In genomic region chr7:19663816-19664531, GRCh38 we compare ENCODE assay signal across 10 cellular contexts. TPM values are rescaled to one million over a fixed set of nuclear protein-coding genes. Genes with fewer than 3 reads are reported as not detected.
DNase-seq lines count a peak whose midpoint lies in the region; ATAC-seq and TF ChIP-seq lines count a peak whose summit lies in the region.
"Had no signal": no experiment of that assay in that cellular context is flagged by ENCODE, and none has a peak within 500 bp of the region (broad histone marks: within the 10 kb centered on the region; RNA-seq: fewer than 3 reads in every experiment).

No MANE protein-coding gene starts in this region.

- 0 out of 2 replicates have a peak overlapping the region, but pooled peaks have one; percentile 7 for H3K4me3 ChIP-seq in PC-9
- no peak overlapping the region for H3K4me3 ChIP-seq in testis

- peaks cover 10% of the 10 kb centered on the region; the same call in 1 of the 2 replicates for H3K4me1 ChIP-seq in PC-9 (replicated peaks; ENCODE audit: insufficient read depth)
- H3K4me1 ChIP-seq in testis = no peaks in the 10 kb centered on the region

- POLR2A ChIA-PET in PC-9 (lab: Charles Lee; ENCODE audit: unreplicated experiment) = no interaction called here

- H3K4me1 Mint-ChIP-seq in chondrocyte (ENCODE audit: low read depth) = peaks cover 3% of the 10 kb centered on the region

- peak overlapping the region; percentile 45 for H3K4me2 ChIP-seq in PC-9

- WGBS in testis, 2 donors = 41 to 55% methylated on average over 4 of the region's 4 CpGs

- no peaks in the 10 kb centered on the region for H4K20me1 ChIP-seq in PC-9 (ENCODE audit: insufficient read depth)

- H3K27me3 ChIP-seq in PC-9 (ENCODE audit: insufficient read depth, low read depth) (no peaks in the 10 kb centered on the region), testis (no peaks in the 10 kb centered on the region)

- peaks cover 4% of the 10 kb centered on the region for H3K9me3 Mint-ChIP-seq in chondrocyte (ENCODE audit: low read depth)
- H3K9me3 Mint-ChIP-seq: T-helper 1 cell treated with Interleukin-12 subunit alpha and Interleukin-12 subunit beta and Interleukin-4 antibody, amounts not matched to agents 30 μg/mL and 1 μg/mL, for 36 hours had no signal

- H2AFZ ChIP-seq in PC-9 = no peak overlapping the region

- H3K27ac ChIP-seq in PC-9 (no peak overlapping the region), testis (no peak overlapping the region)

- H3K9me3 ChIP-seq in PC-9 (ENCODE audit: insufficient read depth, low read depth) (no peaks in the 10 kb centered on the region), testis (no peaks in the 10 kb centered on the region)

- H3F3A ChIP-seq in PC-9 (ENCODE audit: insufficient read depth, low read depth) = no peaks in the 10 kb centered on the region

- H3K36me3 Mint-ChIP-seq in chondrocyte (ENCODE audit: low read depth) = no peaks in the 10 kb centered on the region

- peak; percentile 92 for ATAC-seq in GM19467 (IDR thresholded peaks at IDR 0.05; ENCODE audit: unreplicated experiment)
- ATAC-seq in HG03280 (IDR thresholded peaks at IDR 0.05; ENCODE audit: unreplicated experiment) = peak; percentile 92
- no peak for ATAC-seq in left colon

- no peak for TF ChIP-seq POLR2A in testis (IDR thresholded peaks at IDR 0.05)

- DNase-seq in ELR (ENCODE audit: low read depth) (peak; percentile 9), PC-9 (peak in 1 of 2 experiments; percentile 49), testis (no peak), left colon (no peak), chondrocyte (ENCODE audit: low spot score) (no peak)
- DNase-seq in stimulated activated CD8-positive, alpha-beta memory T cell treated with anti-CD3 and anti-CD28 coated beads, Interleukin-4, amount 100 ng/mL, for 48 hours = no peak

- BruUV-seq in PC-9 (replicated peaks; lab: Mats Ljungman, UMichigan) = no TSS peak

- no peaks in the 10 kb centered on the region for H3K36me3 ChIP-seq in PC-9 (ENCODE audit: low read depth)
- H3K36me3 ChIP-seq in testis (ENCODE audit: low read depth, missing control alignments) = no peaks in the 10 kb centered on the region

- H3K79me2 ChIP-seq in PC-9 (ENCODE audit: low read depth) = no peaks in the 10 kb centered on the region

- no peak for TF ChIP-seq CTCF in PC-9 (conservative IDR thresholded peaks at IDR 0.05)
- TF ChIP-seq CTCF in testis (IDR thresholded peaks at IDR 0.05) = no peak
- no peak for TF ChIP-seq CTCF in chondrocyte (IDR thresholded peaks at IDR 0.05)

- CTCF ChIA-PET in PC-9 (lab: Charles Lee) = no interaction called here

- no peak overlapping the region for H3K27ac Mint-ChIP-seq in chondrocyte (ENCODE audit: unreplicated experiment)
- H3K27ac Mint-ChIP-seq: progenitor cell of endocrine pancreas; T-helper 1 cell treated with Interleukin-12 subunit alpha and Interleukin-12 subunit beta and Interleukin-4 antibody, amounts not matched to agents 30 μg/mL and 1 μg/mL, for 36 hours had no signal

- intact Hi-C loops in PC-9 (cut with micrococcal nuclease; ENCODE audit: unreplicated experiment) = no loop called here
- intact Hi-C loops in testis (cut with DNase I; ENCODE audit: low total_unique reads) = no loop called here
- intact Hi-C loops in left colon (cut with DNase I, micrococcal nuclease) = no loop called here

- peaks cover 7% of the 10 kb centered on the region for H3K27me3 Mint-ChIP-seq in chondrocyte (ENCODE audit: low read depth)
- H3K27me3 Mint-ChIP-seq: progenitor cell of endocrine pancreas had no signal

- H3K9me2 ChIP-seq in PC-9 (ENCODE audit: insufficient read depth) = no peaks in the 10 kb centered on the region

- no peak overlapping the region for H3K4me3 Mint-ChIP-seq in chondrocyte (ENCODE audit: unreplicated experiment)
- H3K4me3 Mint-ChIP-seq: T-helper 1 cell treated with Interleukin-12 subunit alpha and Interleukin-12 subunit beta and Interleukin-4 antibody, amounts not matched to agents 30 μg/mL and 1 μg/mL, for 36 hours had no signal

RNA-seq across cellular contexts. Expression of gene POLR1F, which starts 44.9 kb away (rescaled TPM):
- total RNA-seq in PC-9 (2021) = 14.5 and 14.8 TPM in 2 replicates
- 10 to 100 TPM; 15.6 to 17.6 TPM for total RNA-seq in testis
- 8.1 TPM for polyA plus RNA-seq in testis (ENCODE audit: insufficient read depth, low read depth, low replicate concordance)
- 10 to 100 TPM in 1 of 2 donors, 1 to 10 TPM in 1; 7.5 to 11.3 TPM for total RNA-seq in left colon
- total RNA-seq in chondrocyte = 10.6 to 11.9 TPM (median 11.6 TPM) in 3 replicates
